In the genomic region with DNA sequence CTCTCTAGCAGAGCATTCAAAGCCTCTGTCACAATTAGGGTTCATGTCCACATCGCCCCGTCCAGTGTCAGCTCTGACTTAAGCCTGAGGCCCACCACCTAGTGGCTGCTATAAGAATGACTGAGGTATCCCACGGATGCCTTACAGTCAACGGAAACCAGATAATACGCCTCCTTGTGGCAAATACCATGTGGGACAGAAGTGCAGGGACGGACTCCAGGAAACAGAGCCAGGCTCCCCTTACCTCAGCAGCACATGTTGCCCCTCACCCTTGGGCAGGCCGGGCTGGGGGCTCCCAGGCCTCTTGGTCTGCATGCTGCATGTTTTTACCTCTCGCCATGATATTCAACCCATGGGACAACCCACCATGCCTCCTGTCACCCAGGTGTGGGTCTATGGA, we compare ENCODE assay signal across 8 cellular contexts.
DNase-seq lines count a peak whose midpoint lies in the region; ATAC-seq, FAIRE-seq and TF ChIP-seq lines count a peak whose summit lies in the region.

No MANE protein-coding gene starts in this region.

- in situ Hi-C loops in GM23248 (cut with MboI), result no loop called here

- H3K4me1 Mint-ChIP-seq in Calu3 (ENCODE audit: low read depth, unreplicated experiment), result no peaks in the 10 kb centered on the region
- peaks cover 19% of the 10 kb centered on the region for H3K4me1 Mint-ChIP-seq in endodermal cell

- H3K9ac ChIP-seq in GM23248 (no peak overlapping the region), endodermal cell (ENCODE audit: extremely low read depth, low read length, poor library complexity, severe bottlenecking) (no peak overlapping the region)

- H3K79me2 ChIP-seq in GM23248 (ENCODE audit: insufficient read depth), result no peaks in the 10 kb centered on the region

- H3K27ac ChIP-seq in GM23248 (no peak overlapping the region), endodermal cell (ENCODE audit: low read depth, low read length) (no peak overlapping the region)

- no peaks in the 10 kb centered on the region for H3K9me2 ChIP-seq in GM23248 (ENCODE audit: insufficient read depth)

- no peaks in the 10 kb centered on the region for H3F3A ChIP-seq in GM23248 (ENCODE audit: insufficient read depth)

- H3K4me2 ChIP-seq in GM23248 (ENCODE audit: unreplicated experiment), result no peak overlapping the region

- BruUV-seq in Calu3 (replicated peaks; lab: Mats Ljungman, UMichigan), result no TSS peak

- no peak overlapping the region for H2AFZ ChIP-seq in GM23248

- H3K27me3 Mint-ChIP-seq in Calu3 (ENCODE audit: unreplicated experiment) (peaks cover 57% of the 10 kb centered on the region), endodermal cell (ENCODE audit: insufficient read depth) (no peaks in the 10 kb centered on the region)

- H3K9me3 Mint-ChIP-seq in Calu3 (ENCODE audit: low read depth, unreplicated experiment), result no peaks in the 10 kb centered on the region
- no peaks in the 10 kb centered on the region for H3K9me3 Mint-ChIP-seq in endodermal cell

- H3K4me3 Mint-ChIP-seq in Calu3 (ENCODE audit: low read depth, unreplicated experiment) (no peak overlapping the region), endodermal cell (no peak overlapping the region)

- DNase-seq in Calu3 (peak; percentile 75), GM23248 (peak; percentile 78), NCI-H1092 (lab: John Stamatoyannopoulos, UW) (peak; percentile 20), endodermal cell (peak; percentile 96), myocyte (ENCODE audit: low read depth) (peak; percentile 53)

- H3K9me3 ChIP-seq in GM23248 (ENCODE audit: low read depth), result no peaks in the 10 kb centered on the region
- no peaks in the 10 kb centered on the region for H3K9me3 ChIP-seq in endodermal cell (ENCODE audit: control insufficient read depth, low read length)

- H3K4me1 ChIP-seq in GM23248 (ENCODE audit: insufficient read depth) (no peaks in the 10 kb centered on the region), endodermal cell (ENCODE audit: control insufficient read depth, insufficient read depth, low read length) (peaks cover 8% of the 10 kb centered on the region)

- 44 to 46% methylated on average over 8 of the region's 8 CpGs for WGBS in GM23248 (ENCODE audit: low coverage in 1 of 2, low lambda C conversion rate in 2 of 2, missing lambda C conversion rate in 2 of 2), 2 experiments
- 55 to 56% methylated on average over 7 to 8 of the region's 8 CpGs for WGBS in endodermal cell (ENCODE audit: insufficient coverage in 1 of 2, insufficient read length in 1 of 2), 2 experiments

- CTCF ChIA-PET in Calu3 (lab: Charles Lee), result interaction anchor here (0.6 to 4.4 kb wide), 7 partner anchors 17 to 52 kb away, joined by 3 to 88 read pairs (median 4); no protein-coding TSS in a partner anchor

- TF ChIP-seq CTCF in Calu3 (IDR thresholded peaks at IDR 0.05; ENCODE audit: unreplicated experiment) (peak; percentile 83), endodermal cell (conservative IDR thresholded peaks at IDR 0.05) (peak; percentile 100)

- no peaks in the 10 kb centered on the region for H4K20me1 ChIP-seq in GM23248 (ENCODE audit: insufficient read depth)

- no peak overlapping the region for H3K4me3 ChIP-seq in GM23248
- H3K4me3 ChIP-seq in endodermal cell (ENCODE audit: low read length), result no peak overlapping the region

- H3K27ac Mint-ChIP-seq in Calu3 (ENCODE audit: unreplicated experiment), result no peak overlapping the region
- H3K27ac Mint-ChIP-seq in endodermal cell, result peak overlapping the region; percentile 35

- ATAC-seq in GM18870 (IDR thresholded peaks at IDR 0.05; ENCODE audit: unreplicated experiment) (no peak), GM18505 (IDR thresholded peaks at IDR 0.05; ENCODE audit: unreplicated experiment) (no peak)

- FAIRE-seq in TTC549 (lab: Jason Lieb, UNC), result peak; percentile 34

- H3K27me3 ChIP-seq in GM23248 (replicated peaks; ENCODE audit: insufficient read depth) (no peaks in the 10 kb centered on the region), endodermal cell (ENCODE audit: control insufficient read depth, insufficient read depth, low read length, poor library complexity, severe bottlenecking) (no peaks in the 10 kb centered on the region)

- intact Hi-C loops in Calu3 (cut with micrococcal nuclease; ENCODE audit: unreplicated experiment), result no loop called here

- no peak for TF ChIP-seq POLR2A in GM18505 (IDR thresholded peaks at IDR 0.05; ENCODE audit: borderline replicate concordance, extremely low read depth, insufficient read depth, insufficient read length)

- H3K36me3 ChIP-seq in GM23248 (ENCODE audit: low read depth) (no peaks in the 10 kb centered on the region), endodermal cell (ENCODE audit: control insufficient read depth, insufficient read depth, low read length) (peaks cover 65% of the 10 kb centered on the region)

- H3K36me3 Mint-ChIP-seq in Calu3 (ENCODE audit: insufficient read depth, unreplicated experiment) (peaks cover 9% of the 10 kb centered on the region), endodermal cell (ENCODE audit: low read depth) (peaks cover 82% of the 10 kb centered on the region)

Comparison
In these comparisons a context has a peak if more than half of its experiments do, and no peak if none do; other contexts are left out.
1. DNase-seq: peak in every context shown above with its lines; median percentile 96 in endodermal cell; 78 in GM23248; 75 in Calu3; 53 in myocyte; 20 in NCI-H1092.